In the genomic region with DNA sequence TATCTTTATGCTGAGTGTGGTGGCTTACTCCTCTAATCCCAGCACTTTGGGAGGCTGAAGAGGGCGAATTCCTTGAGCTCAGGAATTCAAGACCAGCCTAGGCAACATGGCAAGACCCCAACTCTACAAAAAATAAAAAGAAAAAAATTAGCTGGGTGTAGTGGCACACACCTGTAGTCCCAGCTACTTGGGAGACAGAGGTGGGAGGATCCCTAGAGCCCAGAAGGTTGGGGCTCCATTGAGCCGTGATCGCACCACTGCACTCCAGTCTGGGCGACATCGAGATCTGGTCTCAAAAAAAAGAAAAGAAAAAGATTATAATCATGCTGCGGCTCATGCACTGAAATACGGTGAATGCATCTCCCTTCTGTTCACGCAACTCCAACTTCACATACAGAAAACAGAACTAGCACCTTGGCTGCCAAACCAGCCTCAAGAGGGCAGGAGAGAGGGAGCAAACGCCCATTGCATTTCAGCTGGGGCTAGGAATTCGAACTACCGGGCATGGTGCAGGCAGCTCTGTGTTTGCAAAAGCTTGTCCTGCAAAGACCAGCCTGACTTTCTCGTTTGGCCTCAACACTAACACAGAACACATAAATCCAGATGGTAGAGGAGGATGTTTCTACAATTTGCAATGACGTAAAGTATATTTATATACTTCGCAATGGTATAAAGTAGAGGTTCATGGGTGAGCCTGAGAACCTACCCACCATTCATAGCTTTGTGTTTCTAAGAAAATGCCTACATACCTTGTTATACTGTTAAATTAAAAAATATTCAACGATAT, we compare ENCODE assay signal across 8 cellular contexts. TPM values are rescaled to one million over a fixed set of nuclear protein-coding genes. Genes with fewer than 3 reads are reported as not detected.
DNase-seq lines count a peak whose midpoint lies in the region; ATAC-seq and TF ChIP-seq lines count a peak whose summit lies in the region.

No MANE protein-coding gene starts in this region.

- peak; percentile 78 for DNase-seq in A673 (ENCODE audit: low spot score)
- DNase-seq in GM13976 (ENCODE audit: low spot score), result peak; percentile 69
- peak; percentile 50 for DNase-seq in NCI-H748 (lab: John Stamatoyannopoulos, UW; ENCODE audit: unreplicated experiment)
- DNase-seq in activated CD8-positive, alpha-beta T cell treated with anti-CD3 and anti-CD28 coated beads for 36 hours, result peak; percentile 69
- DNase-seq in endodermal cell, result peak; percentile 92
- DNase-seq in midbrain (lab: John Stamatoyannopoulos, UW), result peak; percentile 73
- DNase-seq in stimulated activated naive CD8-positive, alpha-beta T cell treated with anti-CD3 and anti-CD28 coated beads, Interleukin-15, amount 100 ng/mL, for 72 hours, result peak; percentile 36 to 47

- H3K9me3 Mint-ChIP-seq in activated CD8-positive, alpha-beta T cell treated with anti-CD3 and anti-CD28 coated beads for 36 hours, result no peaks in the 10 kb centered on the region
- no peaks in the 10 kb centered on the region for H3K9me3 Mint-ChIP-seq in endodermal cell
- H3K9me3 Mint-ChIP-seq in stimulated activated naive CD8-positive, alpha-beta T cell treated with anti-CD3 and anti-CD28 coated beads, Interleukin-15, amount 100 ng/mL, for 72 hours, result no peaks in the 10 kb centered on the region

- H3K27ac Mint-ChIP-seq in activated CD8-positive, alpha-beta T cell treated with anti-CD3 and anti-CD28 coated beads for 36 hours, result no peak overlapping the region
- no peak overlapping the region for H3K27ac Mint-ChIP-seq in endodermal cell
- no peak overlapping the region for H3K27ac Mint-ChIP-seq in stimulated activated naive CD8-positive, alpha-beta T cell treated with anti-CD3 and anti-CD28 coated beads, Interleukin-15, amount 100 ng/mL, for 72 hours

- BruUV-seq in A673 (replicated peaks; lab: Mats Ljungman, UMichigan), result no TSS peak

- H3K27me3 Mint-ChIP-seq in activated CD8-positive, alpha-beta T cell treated with anti-CD3 and anti-CD28 coated beads for 36 hours, result peaks cover 8% of the 10 kb centered on the region
- H3K27me3 Mint-ChIP-seq in endodermal cell (ENCODE audit: insufficient read depth), result peaks cover 5% of the 10 kb centered on the region
- no peaks in the 10 kb centered on the region for H3K27me3 Mint-ChIP-seq in stimulated activated naive CD8-positive, alpha-beta T cell treated with anti-CD3 and anti-CD28 coated beads, Interleukin-15, amount 100 ng/mL, for 72 hours

- WGBS in endodermal cell (ENCODE audit: insufficient coverage in 1 of 2, insufficient read length in 1 of 2), 2 experiments, result 45 to 50% methylated on average over 8 to 14 of the region's 15 CpGs

- no peak overlapping the region for H3K4me3 Mint-ChIP-seq in activated CD8-positive, alpha-beta T cell treated with anti-CD3 and anti-CD28 coated beads for 36 hours
- no peak overlapping the region for H3K4me3 Mint-ChIP-seq in endodermal cell
- H3K4me3 Mint-ChIP-seq in stimulated activated naive CD8-positive, alpha-beta T cell treated with anti-CD3 and anti-CD28 coated beads, Interleukin-15, amount 100 ng/mL, for 72 hours, result no peak overlapping the region

- no peaks in the 10 kb centered on the region for H3K36me3 Mint-ChIP-seq in activated CD8-positive, alpha-beta T cell treated with anti-CD3 and anti-CD28 coated beads for 36 hours (ENCODE audit: low read depth)
- no peaks in the 10 kb centered on the region for H3K36me3 Mint-ChIP-seq in endodermal cell (ENCODE audit: low read depth)

- H3K27ac ChIP-seq in A673 (ENCODE audit: low read depth, low read length, poor library complexity, severe bottlenecking) (no peak overlapping the region), endodermal cell (ENCODE audit: low read depth, low read length) (no peak overlapping the region)

- CTCF ChIA-PET in A673 (lab: Charles Lee), result interaction anchor here (0.6 to 1.4 kb wide), 4 partner anchors 11 to 185 kb away, joined by 3 to 13 read pairs (median 3); no protein-coding TSS in a partner anchor
- CTCF ChIA-PET in activated CD8-positive, alpha-beta T cell treated with anti-CD3 and anti-CD28 coated beads for 36 hours (lab: Charles Lee), result interaction anchor here (0.7 to 5.7 kb wide), 17 partner anchors 9 to 341 kb away, joined by 3 to 66 read pairs (median 4); a partner anchor contains a TSS

- intact Hi-C loops in A673 (cut with micrococcal nuclease; ENCODE audit: unreplicated experiment), result no loop called here
- intact Hi-C loops in activated CD8-positive, alpha-beta T cell treated with anti-CD3 and anti-CD28 coated beads for 36 hours (cut with micrococcal nuclease), result no loop called here

- H3K4me1 Mint-ChIP-seq in activated CD8-positive, alpha-beta T cell treated with anti-CD3 and anti-CD28 coated beads for 36 hours (ENCODE audit: low read depth), result peaks cover 4% of the 10 kb centered on the region
- peaks cover 3% of the 10 kb centered on the region for H3K4me1 Mint-ChIP-seq in endodermal cell
- peaks cover 8% of the 10 kb centered on the region for H3K4me1 Mint-ChIP-seq in stimulated activated naive CD8-positive, alpha-beta T cell treated with anti-CD3 and anti-CD28 coated beads, Interleukin-15, amount 100 ng/mL, for 72 hours

- H3K4me3 ChIP-seq in A673 (ENCODE audit: low read depth, low read length, poor library complexity, severe bottlenecking), result no peak overlapping the region
- H3K4me3 ChIP-seq in endodermal cell (ENCODE audit: low read length), result no peak overlapping the region

- in situ Hi-C loops in GM13976 (cut with MboI; ENCODE audit: low sequenced_read_pairs, unreplicated experiment), result no loop called here

- no peak overlapping the region for H3K9ac ChIP-seq in endodermal cell (ENCODE audit: extremely low read depth, low read length, poor library complexity, severe bottlenecking)

- H3K9me3 ChIP-seq in A673 (ENCODE audit: low read depth, low read length, poor library complexity, severe bottlenecking), result no peaks in the 10 kb centered on the region
- no peaks in the 10 kb centered on the region for H3K9me3 ChIP-seq in endodermal cell (ENCODE audit: control insufficient read depth, low read length)

- peak; percentile 84 for TF ChIP-seq CTCF in A673 (conservative IDR thresholded peaks at IDR 0.05; ENCODE audit: low read depth, low read length)
- peak; percentile 59 for TF ChIP-seq CTCF in GM13976 (IDR thresholded peaks at IDR 0.05; ENCODE audit: borderline replicate concordance, control extremely low read depth, extremely low read depth, insufficient read depth, missing control alignments)
- peak; percentile 72 for TF ChIP-seq CTCF in activated CD8-positive, alpha-beta T cell treated with anti-CD3 and anti-CD28 coated beads for 36 hours (IDR thresholded peaks at IDR 0.05)
- peak; percentile 89 for TF ChIP-seq CTCF in endodermal cell (conservative IDR thresholded peaks at IDR 0.05)

- no peaks in the 10 kb centered on the region for H3K27me3 ChIP-seq in A673 (replicated peaks; ENCODE audit: insufficient read depth, low read depth, low read length, poor library complexity)
- H3K27me3 ChIP-seq in endodermal cell (ENCODE audit: control insufficient read depth, insufficient read depth, low read length, poor library complexity, severe bottlenecking), result no peaks in the 10 kb centered on the region

- peak; percentile 77 for ATAC-seq in activated CD8-positive, alpha-beta T cell treated with anti-CD3 and anti-CD28 coated beads for 36 hours
- ATAC-seq in stimulated activated naive CD8-positive, alpha-beta T cell treated with anti-CD3 and anti-CD28 coated beads, Interleukin-15, amount 100 ng/mL, for 72 hours, result peak; percentile 77
- no peak for ATAC-seq in GM19035 (IDR thresholded peaks at IDR 0.05; ENCODE audit: unreplicated experiment)

- POLR2A ChIA-PET in A673 (lab: Charles Lee; ENCODE audit: low non-redundant PET), result interaction anchor here (0.6 kb wide), 1 partner anchor 23 kb away, joined by 3 read pairs; no protein-coding TSS in a partner anchor
- POLR2A ChIA-PET in activated CD8-positive, alpha-beta T cell treated with anti-CD3 and anti-CD28 coated beads for 36 hours (lab: Charles Lee), result no interaction called here

- no peaks in the 10 kb centered on the region for H3K36me3 ChIP-seq in A673 (ENCODE audit: insufficient read depth, low read length, poor library complexity, severe bottlenecking)
- no peaks in the 10 kb centered on the region for H3K36me3 ChIP-seq in endodermal cell (ENCODE audit: control insufficient read depth, insufficient read depth, low read length)

- H3K4me1 ChIP-seq in A673 (ENCODE audit: insufficient read depth, low read length, poor library complexity, severe bottlenecking), result peaks cover 6% of the 10 kb centered on the region
- H3K4me1 ChIP-seq in endodermal cell (ENCODE audit: control insufficient read depth, insufficient read depth, low read length), result no peaks in the 10 kb centered on the region

RNA-seq across cellular contexts. Expression of a gene that starts 6.3 kb away (rescaled TPM):
- total RNA-seq in A673 (2021) (31.7 and 36.7 TPM in 2 replicates), endodermal cell (10 to 100 TPM; 19.0 to 36.3 TPM)
- total RNA-seq in activated CD8-positive, alpha-beta T cell treated with anti-CD3 and anti-CD28 coated beads for 36 hours, result 1 to 10 TPM; 2.4 to 3.8 TPM
- 32.9 TPM for polyA plus RNA-seq in endodermal cell (2013, experiment 1 of 2)
- polyA plus RNA-seq in endodermal cell (2013, experiment 2 of 2), result 28.3 TPM

RNA-seq across cellular contexts. Expression of a gene that starts 24.0 kb away (rescaled TPM):
- total RNA-seq in A673 (2021), result 1,117 and 1,141 TPM in 2 replicates
- total RNA-seq in activated CD8-positive, alpha-beta T cell treated with anti-CD3 and anti-CD28 coated beads for 36 hours, result 1,000 to 10,000 TPM; 3,563 to 3,599 TPM
- total RNA-seq in endodermal cell, result 1,000 to 10,000 TPM; 2,218 to 2,701 TPM
- polyA plus RNA-seq in endodermal cell (2013, experiment 1 of 2), result 2,540 TPM
- polyA plus RNA-seq in endodermal cell (2013, experiment 2 of 2), result 2,353 TPM

RNA-seq across cellular contexts. Expression of a gene that starts 56.1 kb away (rescaled TPM):
- total RNA-seq in A673 (2021), result 27.0 and 38.2 TPM in 2 replicates
- 10 to 100 TPM; 21.6 to 22.8 TPM for total RNA-seq in activated CD8-positive, alpha-beta T cell treated with anti-CD3 and anti-CD28 coated beads for 36 hours
- total RNA-seq in endodermal cell, result 10 to 100 TPM; 27.1 to 35.2 TPM
- 24.4 TPM for polyA plus RNA-seq in endodermal cell (2013, experiment 1 of 2)
- 22.6 TPM for polyA plus RNA-seq in endodermal cell (2013, experiment 2 of 2)

Comparison
In these comparisons a context has a peak if more than half of its experiments do, and no peak if none do; other contexts are left out.
1. DNase-seq: peak in every context shown above with its lines; median percentile 92 in endodermal cell; 78 in A673; 73 in midbrain; 69 in GM13976; 69 in activated CD8-positive, alpha-beta T cell treated with anti-CD3 and anti-CD28 coated beads for 36 hours; 50 in NCI-H748; 42 in stimulated activated naive CD8-positive, alpha-beta T cell treated with anti-CD3 and anti-CD28 coated beads, Interleukin-15, amount 100 ng/mL, for 72 hours.